9 cellular contexts compared by ENCODE assay signal in genomic region chr1:9827558-9828185, GRCh38. TPM values are rescaled to one million over a fixed set of nuclear protein-coding genes. Genes with fewer than 3 reads are reported as not detected.
DNase-seq lines count a peak whose midpoint lies in the region; ATAC-seq and TF ChIP-seq lines count a peak whose summit lies in the region.
"Had no signal": no experiment of that assay in that cellular context is flagged by ENCODE, and none has a peak within 500 bp of the region (broad histone marks: within the 10 kb centered on the region; RNA-seq: fewer than 3 reads in every experiment).

No MANE protein-coding gene starts in this region.

- H3K27me3 Mint-ChIP-seq in type B pancreatic cell, result peaks cover 19% of the 10 kb centered on the region

- ATAC-seq in Right ventricle myocardium superior (ENCODE audit: poor library complexity), result no peak

- H3K27me3 ChIP-seq in left ventricle myocardium inferior (ENCODE audit: low read depth) (no peaks in the 10 kb centered on the region), transverse colon (no peaks in the 10 kb centered on the region)

- DNase-seq in left ventricle myocardium inferior (no peak), Right ventricle myocardium superior (no peak), NCI-H510A treated with DMSO at 0.1 percent for 48 hours (lab: John Stamatoyannopoulos, UW) (peak; percentile 85), fibroblast of pulmonary artery (ENCODE audit: low read depth) (no peak), type B pancreatic cell (ENCODE audit: extremely low spot score, unreplicated experiment) (no peak), G401 (ENCODE audit: low spot score) (no peak), ureter (ENCODE audit: low spot score) (no peak), transverse colon (no peak)

- no peak for TF ChIP-seq EP300 in transverse colon (IDR thresholded peaks at IDR 0.05; ENCODE audit: low read depth)

- H3K4me1 Mint-ChIP-seq in type B pancreatic cell (ENCODE audit: unreplicated experiment), result peaks cover 17% of the 10 kb centered on the region

- H3K36me3 Mint-ChIP-seq in type B pancreatic cell, result no peaks in the 10 kb centered on the region
- H3K36me3 Mint-ChIP-seq: brain had no signal

- H3K4me1 ChIP-seq in left ventricle myocardium inferior (peaks cover 24% of the 10 kb centered on the region), transverse colon (peaks cover 9 to 23% (median 20%) of the 10 kb centered on the region in 4 donors)

- no peak overlapping the region for H3K4me3 Mint-ChIP-seq in type B pancreatic cell

- H3K27ac ChIP-seq in left ventricle myocardium inferior (replicated peaks) (no peak overlapping the region), transverse colon (no peak overlapping the region)

- TF ChIP-seq CTCF in left ventricle myocardium inferior (IDR thresholded peaks at IDR 0.05; ENCODE audit: borderline replicate concordance) (peak; percentile 11), fibroblast of pulmonary artery (IDR thresholded peaks at IDR 0.05; ENCODE audit: low read length, missing control alignments) (peak; percentile 31), type B pancreatic cell (conservative IDR thresholded peaks at IDR 0.05) (peak; percentile 66), transverse colon (IDR thresholded peaks at IDR 0.05) (peak in 1 of 5 experiments; percentile 10)

- in situ Hi-C loops in G401 (cut with HindIII; ENCODE audit: low sequenced_read_pairs), result no loop called here
- in situ Hi-C loops in transverse colon (cut with MboI; ENCODE audit: low pct_ligation_motif_present in 1 of 4, low pct_unique_long_range_greater_than_20kb in 1 of 4, low sequenced_read_pairs in 3 of 4), result no loop called here

- H3K36me3 ChIP-seq in left ventricle myocardium inferior (no peaks in the 10 kb centered on the region), transverse colon (no peaks in the 10 kb centered on the region)

- no peak overlapping the region for H3K27ac Mint-ChIP-seq in type B pancreatic cell

- no peaks in the 10 kb centered on the region for H3K9me3 ChIP-seq in left ventricle myocardium inferior (replicated peaks)
- no peaks in the 10 kb centered on the region for H3K9me3 ChIP-seq in transverse colon

- no peak overlapping the region for H3K4me3 ChIP-seq in left ventricle myocardium inferior
- H3K4me3 ChIP-seq in fibroblast of pulmonary artery (replicated peaks; ENCODE audit: low read depth, low read length), result no peak overlapping the region
- H3K4me3 ChIP-seq in transverse colon, result no peak overlapping the region

- no peak for TF ChIP-seq POLR2A in transverse colon (IDR thresholded peaks at IDR 0.05)

- H3K9me3 Mint-ChIP-seq in type B pancreatic cell, result no peaks in the 10 kb centered on the region

- intact Hi-C loops in left ventricle myocardium inferior (cut with micrococcal nuclease) (no loop called here), Right ventricle myocardium superior (cut with DNase I) (no loop called here), transverse colon (cut with DNase I; ENCODE audit: low total_unique reads) (no loop called here)

- 80 to 100% methylated on average over 1 to 24 of the region's 24 CpGs for WGBS in transverse colon (ENCODE audit: low coverage in 1 of 2), 2 donors

RNA-seq across cellular contexts. Expression of gene CLSTN1, which starts 3.9 kb away (rescaled TPM):
- 63.5 TPM for total RNA-seq in left ventricle myocardium inferior
- total RNA-seq in Right ventricle myocardium superior, result 48.8 TPM
- total RNA-seq in type B pancreatic cell (ENCODE audit: low replicate concordance), result 112 and 136 TPM in 2 replicates
- 136 and 175 TPM in 2 replicates for total RNA-seq in G401 (2014; rRNA removed; shearing (Covaris generic))
- 75.0 TPM for total RNA-seq in ureter
- total RNA-seq in transverse colon, result 100 to 1,000 TPM; 118 to 191 (median 143) TPM
